19 cellular contexts compared by ENCODE assay signal in genomic region chr1:77382361-77382760, GRCh38.
"Had no signal": no experiment of that assay in that cellular context is flagged by ENCODE, and none has a peak within 500 bp of the region (broad histone marks: within the 10 kb centered on the region; RNA-seq: fewer than 3 reads in every experiment).

No MANE protein-coding gene starts in this region.

- H3K27me3 ChIP-seq: colonic mucosa, left lung, neutrophil, tibial nerve, vagina had no signal

- H3K9me3 ChIP-seq: colonic mucosa, gastroesophageal sphincter, left lung, neutrophil, tibial nerve, vagina had no signal

- H3K27ac Mint-ChIP-seq: activated CD4-positive, alpha-beta memory T cell treated with anti-CD3 and anti-CD28 coated beads for 36 hours; activated CD8-positive, alpha-beta memory T cell treated with anti-CD3 and anti-CD28 coated beads, Interleukin-2, amount 10 ng/mL, durations not matched to agents 7 days and 5 days; activated naive CD4-positive, alpha-beta T cell treated with anti-CD3 and anti-CD28 coated beads, Interleukin-2, amount 10 ng/mL, durations not matched to agents 7 days and 5 days; activated T-cell treated with anti-CD3 and anti-CD28 coated beads, Interleukin-2, amount 50 U/mL, for 24 hours; memory B cell; natural killer cell had no signal

- H3K36me3 ChIP-seq: colonic mucosa, gastroesophageal sphincter, left lung, neutrophil, tibial nerve, vagina had no signal

- H3K4me1 Mint-ChIP-seq: activated CD8-positive, alpha-beta memory T cell treated with anti-CD3 and anti-CD28 coated beads, Interleukin-2, amount 10 ng/mL, durations not matched to agents 7 days and 5 days; memory B cell had no signal

- H3K4me3 ChIP-seq: colonic mucosa, gastroesophageal sphincter, left lung, skin epidermis, tibial nerve, vagina had no signal

- H3K27ac ChIP-seq: colonic mucosa, gastroesophageal sphincter, left lung, neutrophil, skin epidermis, tibial nerve, vagina had no signal

- H3K36me3 Mint-ChIP-seq: activated CD4-positive, alpha-beta memory T cell treated with anti-CD3 and anti-CD28 coated beads for 36 hours; activated CD8-positive, alpha-beta memory T cell treated with anti-CD3 and anti-CD28 coated beads, Interleukin-2, amount 10 ng/mL, durations not matched to agents 7 days and 5 days; activated naive CD4-positive, alpha-beta T cell treated with anti-CD3 and anti-CD28 coated beads, Interleukin-2, amount 10 ng/mL, durations not matched to agents 7 days and 5 days; memory B cell; natural killer cell had no signal

- H3K27me3 Mint-ChIP-seq: activated CD4-positive, alpha-beta memory T cell treated with anti-CD3 and anti-CD28 coated beads for 36 hours; activated CD8-positive, alpha-beta memory T cell treated with anti-CD3 and anti-CD28 coated beads, Interleukin-2, amount 10 ng/mL, durations not matched to agents 7 days and 5 days; activated naive CD4-positive, alpha-beta T cell treated with anti-CD3 and anti-CD28 coated beads, Interleukin-2, amount 10 ng/mL, durations not matched to agents 7 days and 5 days; activated T-cell treated with anti-CD3 and anti-CD28 coated beads, Interleukin-2, amount 50 U/mL, for 24 hours had no signal

- DNase-seq: activated CD4-positive, alpha-beta memory T cell treated with anti-CD3 and anti-CD28 coated beads for 36 hours; activated CD4-positive, CD25-positive, alpha-beta regulatory T cell treated with anti-CD3 and anti-CD28 coated beads, Interleukin-2, amount 50 U/mL, for 72 hours; activated CD8-positive, alpha-beta memory T cell treated with anti-CD3 and anti-CD28 coated beads, Interleukin-2, amount 10 ng/mL, durations not matched to agents 7 days and 5 days; activated naive CD4-positive, alpha-beta T cell treated with anti-CD3 and anti-CD28 coated beads, Interleukin-2, amount 10 ng/mL, durations not matched to agents 7 days and 5 days; activated T-cell treated with anti-CD3 and anti-CD28 coated beads, Interleukin-2, amount 50 U/mL, for 24 hours; caudate nucleus; colonic mucosa; left lung; natural killer cell; posterior cingulate gyrus; stimulated activated CD4-positive, alpha-beta T cell treated with anti-CD3 and anti-CD28 coated beads, Interleukin-4, amount 100 ng/mL, for 24 hours; stimulated activated naive CD4-positive, alpha-beta T cell treated with Interleukin-2 at 50 U/mL for 16 hours; substantia nigra had no signal

- ATAC-seq: activated CD8-positive, alpha-beta memory T cell treated with anti-CD3 and anti-CD28 coated beads, Interleukin-2, amount 10 ng/mL, durations not matched to agents 7 days and 5 days; gastroesophageal sphincter; left lung; natural killer cell had no signal

- H3K4me3 Mint-ChIP-seq: activated CD4-positive, alpha-beta memory T cell treated with anti-CD3 and anti-CD28 coated beads for 36 hours; activated CD8-positive, alpha-beta memory T cell treated with anti-CD3 and anti-CD28 coated beads, Interleukin-2, amount 10 ng/mL, durations not matched to agents 7 days and 5 days; activated naive CD4-positive, alpha-beta T cell treated with anti-CD3 and anti-CD28 coated beads, Interleukin-2, amount 10 ng/mL, durations not matched to agents 7 days and 5 days; activated T-cell treated with anti-CD3 and anti-CD28 coated beads, Interleukin-2, amount 50 U/mL, for 24 hours; memory B cell; natural killer cell had no signal

- H3K9me3 Mint-ChIP-seq: activated CD4-positive, alpha-beta memory T cell treated with anti-CD3 and anti-CD28 coated beads for 36 hours; activated naive CD4-positive, alpha-beta T cell treated with anti-CD3 and anti-CD28 coated beads, Interleukin-2, amount 10 ng/mL, durations not matched to agents 7 days and 5 days; activated T-cell treated with anti-CD3 and anti-CD28 coated beads, Interleukin-2, amount 50 U/mL, for 24 hours; memory B cell; natural killer cell had no signal

- H3K4me1 ChIP-seq: colonic mucosa, gastroesophageal sphincter, left lung, tibial nerve, vagina had no signal
